ENCODE assay signal across 27 cellular contexts in genomic region chr9:12735669-12736068, GRCh38. TPM values are rescaled to one million over a fixed set of nuclear protein-coding genes. Genes with fewer than 3 reads are reported as not detected.
DNase-seq lines count a peak whose midpoint lies in the region; ATAC-seq, FAIRE-seq and TF ChIP-seq lines count a peak whose summit lies in the region.
"Had no signal": no experiment of that assay in that cellular context is flagged by ENCODE, and none has a peak within 500 bp of the region (broad histone marks: within the 10 kb centered on the region; RNA-seq: fewer than 3 reads in every experiment).

No MANE protein-coding gene starts in this region.

- no peak overlapping the region for H3K9ac ChIP-seq in GM12878 (ENCODE audit: control insufficient read depth, insufficient read depth, low read length)
- H3K9ac ChIP-seq: SK-N-SH had no signal

- FAIRE-seq in GM12878 (lab: Jason Lieb, UNC) = no peak
- FAIRE-seq: small intestine had no signal

- POLR2A ChIA-PET in GM12878 (lab: Charles Lee) = interaction anchor here (1.5 to 2.8 kb wide), 2 partner anchors 40 to 49 kb away, joined by 4 to 8 read pairs; no protein-coding TSS in a partner anchor

- BruUV-seq in GM12878 (replicated peaks; lab: Mats Ljungman, UMichigan) = no TSS peak

- TF ChIP-seq EP300 in GM12878 (IDR thresholded peaks at IDR 0.05; ENCODE audit: borderline replicate concordance in 1 of 2, control insufficient read depth in 1 of 2, low read depth in 2 of 2, low read length in 2 of 2) = 0 out of 4 replicates have a peak, but pooled peaks of 1 of the 2 experiments have one; percentile 15

- TF ChIP-seq RAD21 in GM12878 (IDR thresholded peaks at IDR 0.05; ENCODE audit: insufficient read depth, low read depth, low read length) = no peak

- H3K79me2 ChIP-seq in GM12878 (ENCODE audit: control insufficient read depth, insufficient read depth, low read length) = no peaks in the 10 kb centered on the region

- intact Hi-C loops in GM12878 (cut with micrococcal nuclease; ENCODE audit: unreplicated experiment) = loop anchor here (5.0 kb wide), 1 partner anchor 37 kb away; no protein-coding TSS in a partner anchor

- peak overlapping the region; percentile 3; the same call in 1 of the 2 replicates for H3K4me2 ChIP-seq in GM12878 (ENCODE audit: control insufficient read depth, insufficient read depth)
- H3K4me2 ChIP-seq: SK-N-SH had no signal

- no peak overlapping the region for H3K4me3 ChIP-seq in GM12878
- H3K4me3 ChIP-seq: heart left ventricle, MG63 had no signal

- no peak for TF ChIP-seq CTCF in GM12878 (IDR thresholded peaks at IDR 0.05 in 2 of 3, conservative IDR thresholded peaks at IDR 0.05 in 1 of 3; ENCODE audit: control insufficient read depth in 2 of 3, extremely low read depth in 1 of 3, insufficient read depth in 1 of 3, low read depth in 3 of 3, low read length in 3 of 3)

- peak; percentile 71 for ATAC-seq in GM18868 (IDR thresholded peaks at IDR 0.05; ENCODE audit: unreplicated experiment)
- peak; percentile 64 for ATAC-seq in HG02885 (IDR thresholded peaks at IDR 0.05; ENCODE audit: poor library complexity, unreplicated experiment)
- peak; percentile 85 for ATAC-seq in GM12878
- ATAC-seq in HG03571 (IDR thresholded peaks at IDR 0.05; ENCODE audit: unreplicated experiment) = no peak
- ATAC-seq: CD8-positive, alpha-beta T cell; natural killer cell had no signal

- H4K20me1 ChIP-seq in GM12878 (ENCODE audit: control insufficient read depth, insufficient read depth) = no peaks in the 10 kb centered on the region

- CTCF ChIA-PET in GM12878 (lab: Yijun Ruan, JAX) = interaction anchor here (1.1 to 3.5 kb wide), 4 partner anchors 12 to 149 kb away, joined by 3 to 27 read pairs (median 8); partner anchors contain the start of gene LURAP1L

- no peaks in the 10 kb centered on the region; the same call in 2 of the 3 replicates for H3K9me3 ChIP-seq in GM12878 (replicated peaks; ENCODE audit: control insufficient read depth, insufficient read depth, low read length)
- H3K9me3 ChIP-seq: SK-N-SH had no signal

- H3K36me3 ChIP-seq in GM12878 (ENCODE audit: control insufficient read depth in 2 of 2, insufficient read depth in 2 of 2, low read length in 1 of 2) = no peaks in the 10 kb centered on the region
- H3K36me3 ChIP-seq: heart left ventricle, MG63 had no signal

- no peaks in the 10 kb centered on the region for H3K27me3 ChIP-seq in GM12878 (replicated peaks in 1 of 2; ENCODE audit: control insufficient read depth in 2 of 2, insufficient read depth in 2 of 2, low read length in 1 of 2)
- H3K27me3 ChIP-seq: heart left ventricle, MG63 had no signal

- H2AFZ ChIP-seq in GM12878 (ENCODE audit: control insufficient read depth, low read depth, low read length) = peak overlapping the region; percentile 39

- in situ Hi-C loops in GM12878 (cut with MboI) = no loop called here

- H3K4me1 ChIP-seq in GM12878 (ENCODE audit: control insufficient read depth, insufficient read depth, low read length) = no peaks in the 10 kb centered on the region

- TF ChIP-seq POLR2A in GM12878 (IDR thresholded peaks at IDR 0.05; ENCODE audit: low read depth, low read length) = no peak

- DNase-seq in DMS153 (lab: John Stamatoyannopoulos, UW) (peak; percentile 58), DMS153 treated with DMSO at 0.1 percent for 48 hours (lab: John Stamatoyannopoulos, UW; ENCODE audit: unreplicated experiment) (no peak), GM12878 (ENCODE audit: low read depth, low spot score) (peak; percentile 38), NCI-H526 treated with DMSO at 0.1 percent for 48 hours (lab: John Stamatoyannopoulos, UW) (no peak), NCI-H146 (lab: John Stamatoyannopoulos, UW) (no peak)
- DNase-seq: activated CD8-positive, alpha-beta memory T cell treated with anti-CD3 and anti-CD28 coated beads for 24 hours; activated gamma-delta T cell; activated T-cell treated with anti-CD3 and anti-CD28 coated beads, Interleukin-2, amount 50 U/mL, for 1 hour; CD8-positive, alpha-beta T cell; cerebellar nuclear complex; DMS 273 treated with DMSO at 0.1 percent for 48 hours; effector CD4-positive, alpha-beta T cell; erythroblast; foreskin fibroblast; heart left ventricle; MG63; natural killer cell; NCI-H1417 treated with DMSO at 0.1 percent for 48 hours; SK-N-SH; small intestine; stimulated activated CD4-positive, alpha-beta T cell treated with anti-CD3 and anti-CD28 coated beads, Interleukin-1b, Interleukin-23, amount 100 ng/mL, for 48 hours; T-helper 2 cell had no signal

- WGBS in GM12878 (ENCODE audit: insufficient coverage, insufficient replicate concordance, low lambda C conversion rate, missing lambda C conversion rate) = 0% methylated on average over 3 of the region's 3 CpGs

- no peak overlapping the region for H3K27ac ChIP-seq in GM12878 (ENCODE audit: control insufficient read depth, insufficient read depth)
- H3K27ac ChIP-seq: 22Rv1 had no signal

- RAD21 ChIA-PET in GM12878 (lab: Charles Lee; ENCODE audit: unreplicated experiment) = interaction anchor here (0.7 to 2.5 kb wide), 3 partner anchors 12 to 42 kb away, joined by 4 to 12 read pairs (median 10); no protein-coding TSS in a partner anchor

- SMC1A ChIA-PET in GM12878 (lab: Charles Lee; ENCODE audit: uncharacterized antibody, unreplicated experiment) = interaction anchor here (1.0 to 2.3 kb wide), 7 partner anchors 8 to 117 kb away, joined by 3 to 10 read pairs (median 3); no protein-coding TSS in a partner anchor

TF ChIP-seq in GM12878, 131 proteins besides CTCF, POLR2A, EP300 and RAD21 (continues in another document):
- TF ChIP-seq IKZF2 (IDR thresholded peaks at IDR 0.05) (peak; percentile 45 to 47; a peak in 3 of 4 replicates), CREM (IDR thresholded peaks at IDR 0.05; ENCODE audit: low read depth) (no peak), NFIC (IDR thresholded peaks at IDR 0.05; ENCODE audit: low read depth, low read length) (peak; percentile 65; the same call in 1 of the 2 replicates), NBN (IDR thresholded peaks at IDR 0.05) (no peak), RELA (IDR thresholded peaks at IDR 0.05; ENCODE audit: borderline replicate concordance, partially characterized antibody) (peak; percentile 69), ATF2 (IDR thresholded peaks at IDR 0.05; ENCODE audit: low read length) (peak; percentile 49; the same call in 1 of the 2 replicates), FOXM1 (IDR thresholded peaks at IDR 0.05; ENCODE audit: low read depth, low read length) (peak; percentile 51; the same call in 1 of the 2 replicates), MEF2B (IDR thresholded peaks at IDR 0.05; ENCODE audit: partially characterized antibody, poor library complexity, severe bottlenecking) (peak; percentile 33)

RNA-seq across cellular contexts. Expression of gene LURAP1L, which starts 39.2 kb away (rescaled TPM):
- total RNA-seq in GM12878 (2013; cell fraction: nucleolus; rRNA removed) = 1.7 and 3.1 TPM in 2 replicates
- 0.38 and 0.68 TPM in 2 replicates for total RNA-seq in GM12878 (2014; rRNA removed)
- 0.92 and 0.98 TPM in 2 replicates for total RNA-seq in GM12878 (2014; rRNA removed; fragmentation: Illumina TruSeq; extraction: Trizol)
- 0.58 and 0.80 TPM in 2 replicates for total RNA-seq in GM12878 (2021)
- not detected for polyA plus RNA-seq in GM12878 (2011; ENCODE audit: low read depth)
- polyA plus RNA-seq in GM12878 (2011; rRNA removed) = 3.7 and 4.3 TPM in 2 replicates
- 2.2 TPM in 2 replicates for polyA plus RNA-seq in GM12878 (2011; cell fraction: cytosol; rRNA removed)
- 2.8 and 3.5 TPM in 2 replicates for polyA plus RNA-seq in GM12878 (2011; cell fraction: nucleus; rRNA removed)
- polyA plus RNA-seq in GM12878 (2012) = not detected in 2 replicates
- 0.47 and 1.6 TPM in 2 replicates for polyA plus RNA-seq in GM12878 (2014; fragmentation: Illumina TruSeq; extraction: Trizol)
- under 1 TPM; 0.19 to 0.20 TPM for polyA plus RNA-seq in GM12878 (2014; fragmentation: Nextera tagmentation; extraction: Ambion mirVana)
- polyA plus RNA-seq in GM12878 (2014; rRNA removed) = 0.79 and 0.93 TPM in 2 replicates
- polyA plus RNA-seq in GM12878 (2016; fragmentation: Nextera tagmentation; extraction: Ambion mirVana) = under 1 TPM; 0.20 to 0.71 TPM
- 3.5 and 4.3 TPM in 2 replicates for polyA minus RNA-seq in GM12878 (2011; rRNA and poly(A)+ RNA removed)
- polyA minus RNA-seq in GM12878 (2011; cell fraction: cytosol; rRNA and poly(A)+ RNA removed) = 1.7 and 2.5 TPM in 2 replicates
- 3.0 and 4.7 TPM in 2 replicates for polyA minus RNA-seq in GM12878 (2011; cell fraction: nucleus; rRNA and poly(A)+ RNA removed)
- total RNA-seq: CD8-positive, alpha-beta T cell; G401; natural killer cell had no signal

RNA-seq across cellular contexts. Expression of gene TYRP1, which starts 42.5 kb away (rescaled TPM):
- total RNA-seq in GM12878 (2013; cell fraction: nucleolus; rRNA removed) = not detected in 2 replicates
- total RNA-seq in GM12878 (2014; rRNA removed) = not detected in 2 replicates
- total RNA-seq in GM12878 (2014; rRNA removed; fragmentation: Illumina TruSeq; extraction: Trizol) = not detected in 2 replicates
- total RNA-seq in GM12878 (2021) = not detected in 2 replicates
- polyA plus RNA-seq in GM12878 (2011; ENCODE audit: low read depth) = not detected
- not detected in 2 replicates for polyA plus RNA-seq in GM12878 (2011; rRNA removed)
- not detected in 2 replicates for polyA plus RNA-seq in GM12878 (2011; cell fraction: cytosol; rRNA removed)
- not detected in 2 replicates for polyA plus RNA-seq in GM12878 (2011; cell fraction: nucleus; rRNA removed)
- not detected in 2 replicates for polyA plus RNA-seq in GM12878 (2012)
- polyA plus RNA-seq in GM12878 (2014; fragmentation: Illumina TruSeq; extraction: Trizol) = 0.01 TPM in 1 of 2 replicates, not detected in the other
- not detected for polyA plus RNA-seq in GM12878 (2014; fragmentation: Nextera tagmentation; extraction: Ambion mirVana)
- not detected in 2 replicates for polyA plus RNA-seq in GM12878 (2014; rRNA removed)
- polyA plus RNA-seq in GM12878 (2016; fragmentation: Nextera tagmentation; extraction: Ambion mirVana) = not detected
- polyA minus RNA-seq in GM12878 (2011; rRNA and poly(A)+ RNA removed) = not detected in 2 replicates
- not detected in 2 replicates for polyA minus RNA-seq in GM12878 (2011; cell fraction: cytosol; rRNA and poly(A)+ RNA removed)
- polyA minus RNA-seq in GM12878 (2011; cell fraction: nucleus; rRNA and poly(A)+ RNA removed) = not detected in 2 replicates
- total RNA-seq: CD8-positive, alpha-beta T cell; G401; natural killer cell had no signal
- polyA plus RNA-seq: SK-N-SH had no signal

Comparison
In these comparisons a context has a peak if more than half of its experiments do, and no peak if none do; other contexts are left out.
1. DNase-seq: peak in DMS153 (single experiment) and GM12878 (single experiment); none in DMS153 treated with DMSO at 0.1 percent for 48 hours (single experiment), NCI-H526 treated with DMSO at 0.1 percent for 48 hours (single experiment) and NCI-H146 (single experiment).